Comparison of ENCODE assay signal across 18 cellular contexts in the genomic region with DNA sequence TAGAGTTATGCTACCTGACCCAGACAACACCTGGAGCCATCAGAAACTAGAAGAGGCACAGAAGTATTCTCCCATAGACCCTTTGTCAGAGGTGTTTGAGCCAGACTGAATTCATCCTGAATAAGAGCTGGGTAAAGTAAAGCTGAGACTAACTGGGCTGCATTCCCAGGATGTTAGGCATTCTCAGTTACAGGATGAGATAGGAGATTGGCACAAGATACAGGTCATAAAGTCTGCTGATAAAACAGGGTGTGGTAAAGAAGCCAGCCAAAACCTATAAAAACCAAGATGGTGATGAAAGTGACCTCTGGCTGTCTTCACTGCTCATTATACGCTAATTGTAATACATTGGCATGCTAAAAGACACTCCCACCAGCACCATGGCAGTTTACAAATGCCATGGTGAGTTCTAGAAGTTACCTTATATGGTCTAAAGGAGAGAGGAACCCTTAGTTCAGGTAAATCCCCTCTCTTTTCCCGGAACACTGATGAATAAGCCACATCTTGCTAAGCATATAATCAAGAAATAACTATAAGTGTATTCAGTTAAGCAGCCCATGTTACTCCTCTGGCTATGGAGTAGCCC.
DNase-seq lines count a peak whose midpoint lies in the region; ATAC-seq, FAIRE-seq and TF ChIP-seq lines count a peak whose summit lies in the region.
"Had no signal": no experiment of that assay in that cellular context is flagged by ENCODE, and none has a peak within 500 bp of the region (broad histone marks: within the 10 kb centered on the region; RNA-seq: fewer than 3 reads in every experiment).

No MANE protein-coding gene starts in this region.

- no peak overlapping the region for H3K4me3 Mint-ChIP-seq in GM23338
- H3K4me3 Mint-ChIP-seq: CD4-positive, CD25-positive, alpha-beta regulatory T cell had no signal

- H3K9me2 ChIP-seq in GM23338 (ENCODE audit: insufficient read depth), result no peaks in the 10 kb centered on the region

- H2BK15ac ChIP-seq in H1 (ENCODE audit: low read length), result no peak overlapping the region

- TF ChIP-seq RAD21 in H1 (IDR thresholded peaks at IDR 0.05 in 1 of 2, conservative IDR thresholded peaks at IDR 0.05 in 1 of 2; ENCODE audit: low read depth in 2 of 2, low read length in 2 of 2), result no peak

- TF ChIP-seq CTCF in GM23338 (conservative IDR thresholded peaks at IDR 0.05; ENCODE audit: low read depth in 2 of 2) (no peak), H1 (IDR thresholded peaks at IDR 0.05; ENCODE audit: control extremely low read depth in 1 of 3, insufficient read depth in 1 of 3, low read depth in 1 of 3, low read length in 3 of 3) (no peak)

- no peak for ATAC-seq in GM23338
- no peak for ATAC-seq in GM21576 (IDR thresholded peaks at IDR 0.05; ENCODE audit: unreplicated experiment)
- ATAC-seq: Right ventricle myocardium inferior had no signal

- POLR2A ChIA-PET in H1 (lab: Charles Lee; ENCODE audit: partially characterized antibody), result no interaction called here

- no peak overlapping the region for H4K12ac ChIP-seq in trophoblast cell (ENCODE audit: low read depth, low read length)

- H2BK5ac ChIP-seq in H1 (ENCODE audit: low read depth, low read length) (no peak overlapping the region), trophoblast cell (ENCODE audit: low read depth, low read length, poor library complexity) (no peak overlapping the region)

- H2BK12ac ChIP-seq in H1 (ENCODE audit: low read depth, low read length) (no peak overlapping the region), trophoblast cell (ENCODE audit: low read length) (no peak overlapping the region)

- H2BK20ac ChIP-seq in H1 (ENCODE audit: low read length), result no peak overlapping the region

- H3K27me3 Mint-ChIP-seq in GM23338 (ENCODE audit: insufficient read depth, low read depth, poor library complexity), result no peaks in the 10 kb centered on the region
- H3K27me3 Mint-ChIP-seq: CD4-positive, CD25-positive, alpha-beta regulatory T cell had no signal

- H4K5ac ChIP-seq in H1 (ENCODE audit: insufficient read length, low read depth, low read length), result no peak overlapping the region

- CTCF ChIA-PET in H1 (lab: Charles Lee; ENCODE audit: partially characterized antibody), result interaction anchor here (0.7 kb wide), 1 partner anchor 111 kb away, joined by 3 read pairs; no protein-coding TSS in a partner anchor

- H3K27me3 ChIP-seq in GM23338 (ENCODE audit: insufficient read depth), result no peaks in the 10 kb centered on the region
- H3K27me3 ChIP-seq in H1 (replicated peaks in 1 of 4; ENCODE audit: control insufficient read depth in 3 of 4, extremely low read depth in 1 of 4, insufficient read depth in 3 of 4, low read length in 3 of 4), result no peaks in the 10 kb centered on the region
- H3K27me3 ChIP-seq in trophoblast cell (ENCODE audit: insufficient read depth, low read length), result no peaks in the 10 kb centered on the region

- H3K79me2 ChIP-seq in GM23338 (replicated peaks; ENCODE audit: insufficient read depth), result no peaks in the 10 kb centered on the region
- H3K79me2 ChIP-seq in H1 (ENCODE audit: control insufficient read depth in 1 of 2, insufficient read depth in 2 of 2, low read length in 2 of 2), result no peaks in the 10 kb centered on the region
- H3K79me2 ChIP-seq in trophoblast cell (ENCODE audit: control insufficient read depth, insufficient read depth, low read length, poor library complexity), result no peaks in the 10 kb centered on the region

- H3K23me2 ChIP-seq in H1 (ENCODE audit: low read depth, low read length), result no peaks in the 10 kb centered on the region

- H3K36me3 ChIP-seq in GM23338 (ENCODE audit: insufficient read depth), result no peaks in the 10 kb centered on the region
- H3K36me3 ChIP-seq in H1 (ENCODE audit: control insufficient read depth in 2 of 4, insufficient read depth in 4 of 4, low read length in 3 of 4), result no peaks in the 10 kb centered on the region
- no peaks in the 10 kb centered on the region for H3K36me3 ChIP-seq in trophoblast cell (ENCODE audit: control insufficient read depth in 1 of 2, insufficient read depth in 2 of 2, low read length in 2 of 2)
- H3K36me3 ChIP-seq: HAP-1 had no signal

- no peak for FAIRE-seq in H1 (lab: Jason Lieb, UNC)

- H3K4me3 ChIP-seq in GM23338, result no peak overlapping the region
- H3K4me3 ChIP-seq in H1 (ENCODE audit: extremely low read depth in 1 of 4, insufficient read depth in 2 of 4, low read depth in 3 of 4, low read length in 4 of 4), result no peak overlapping the region
- H3K4me3 ChIP-seq in trophoblast cell (ENCODE audit: low read depth, low read length), result no peak overlapping the region
- H3K4me3 ChIP-seq: HAP-1 had no signal

- no peaks in the 10 kb centered on the region for H3F3A ChIP-seq in GM23338 (replicated peaks; ENCODE audit: low read depth)

- H3K4ac ChIP-seq in H1 (replicated peaks; ENCODE audit: insufficient read length, low read depth, low read length) (no peak overlapping the region), trophoblast cell (ENCODE audit: low read depth, low read length) (no peak overlapping the region)

- H2AFZ ChIP-seq in GM23338, result no peak overlapping the region; the same call in 1 of the 2 replicates
- H2AFZ ChIP-seq in H1 (ENCODE audit: low read length), result no peak overlapping the region
- no peak overlapping the region for H2AFZ ChIP-seq in trophoblast cell (ENCODE audit: insufficient read depth, low read length, poor library complexity)

- no peak overlapping the region for H3K27ac Mint-ChIP-seq in GM23338
- H3K27ac Mint-ChIP-seq: CD4-positive, CD25-positive, alpha-beta regulatory T cell had no signal

- no peaks in the 10 kb centered on the region for H3K9me3 ChIP-seq in H1 (ENCODE audit: insufficient read depth in 2 of 2, low read depth in 1 of 2, low read length in 1 of 2)
- H3K9me3 ChIP-seq in trophoblast cell (ENCODE audit: insufficient read depth, low read depth, low read length), result no peaks in the 10 kb centered on the region
- H3K9me3 ChIP-seq: HAP-1 had no signal

- no peaks in the 10 kb centered on the region for H3K4me1 Mint-ChIP-seq in GM23338
- H3K4me1 Mint-ChIP-seq: CD4-positive, CD25-positive, alpha-beta regulatory T cell had no signal

- no peak overlapping the region for H3K27ac ChIP-seq in GM23338 (ENCODE audit: low read depth)
- no peak overlapping the region for H3K27ac ChIP-seq in H1 (ENCODE audit: low read depth, low read length)
- H3K27ac ChIP-seq in trophoblast cell (ENCODE audit: low read depth, low read length), result no peak overlapping the region

- H3K14ac ChIP-seq in H1 (ENCODE audit: insufficient read length) (no peak overlapping the region), trophoblast cell (ENCODE audit: low read length) (no peak overlapping the region)

- no peaks in the 10 kb centered on the region for H4K20me1 ChIP-seq in GM23338 (replicated peaks; ENCODE audit: insufficient read depth)
- no peaks in the 10 kb centered on the region for H4K20me1 ChIP-seq in H1 (replicated peaks in 1 of 2; ENCODE audit: control insufficient read depth in 1 of 2, insufficient read depth in 2 of 2, low read length in 2 of 2)

- no peaks in the 10 kb centered on the region for H3K79me1 ChIP-seq in H1 (ENCODE audit: low read depth, low read length)
- H3K79me1 ChIP-seq in trophoblast cell (ENCODE audit: low read length), result no peaks in the 10 kb centered on the region

- H3K4me2 ChIP-seq in GM23338 (no peak overlapping the region), H1 (ENCODE audit: insufficient read depth in 1 of 2, low read depth in 2 of 2, low read length in 2 of 2) (no peak overlapping the region), trophoblast cell (ENCODE audit: low read length) (no peak overlapping the region)

- no peaks in the 10 kb centered on the region for H3K36me3 Mint-ChIP-seq in GM23338 (ENCODE audit: low read depth)
- H3K36me3 Mint-ChIP-seq: CD4-positive, CD25-positive, alpha-beta regulatory T cell had no signal

- H4K8ac ChIP-seq in H1 (ENCODE audit: extremely low read depth, insufficient read depth, low read length), result no peak overlapping the region
- H4K8ac ChIP-seq in trophoblast cell (ENCODE audit: low read depth, low read length), result no peak overlapping the region

- H2AK5ac ChIP-seq in H1 (ENCODE audit: low read depth, low read length) (no peak overlapping the region), trophoblast cell (ENCODE audit: low read length) (no peak overlapping the region)

- no peak overlapping the region for H3K23ac ChIP-seq in H1 (ENCODE audit: insufficient read length)
- H3K23ac ChIP-seq in trophoblast cell (ENCODE audit: low read length), result no peak overlapping the region

- H4K91ac ChIP-seq in H1 (replicated peaks; ENCODE audit: insufficient read length, low read length), result no peak overlapping the region
- no peak overlapping the region for H4K91ac ChIP-seq in trophoblast cell (ENCODE audit: low read depth, low read length)

- TF ChIP-seq EP300 in H1 (IDR thresholded peaks at IDR 0.05; ENCODE audit: borderline replicate concordance in 1 of 2, low read depth in 2 of 2, low read length in 2 of 2), result no peak

- H2BK120ac ChIP-seq in H1 (replicated peaks; ENCODE audit: low read depth, low read length) (no peak overlapping the region), trophoblast cell (ENCODE audit: insufficient read depth, low read length, poor library complexity) (no peak overlapping the region)

- peak; percentile 22 for DNase-seq in GM23338 (ENCODE audit: low spot score)
- peak; percentile 71 for DNase-seq in NCI-H226
- DNase-seq in H1 (ENCODE audit: low read depth in 1 of 2, low spot score in 2 of 2), result no peak
- peak; percentile 58 to 81 for DNase-seq in trophoblast cell
- DNase-seq in activated CD8-positive, alpha-beta memory T cell treated with anti-CD3 and anti-CD28 coated beads, Interleukin-2, amount 50 U/mL, for 4 hours, result no peak
- DNase-seq in stimulated activated naive CD4-positive, alpha-beta T cell (lab: John Stamatoyannopoulos, UW), result no peak
- no peak for DNase-seq in NCI-H524 (lab: John Stamatoyannopoulos, UW)
- DNase-seq: ACHN; CD4-positive, CD25-positive, alpha-beta regulatory T cell; DMS79; GF-D8; NCI-H1048; NCI-H146; NCI-H2081 treated with DMSO at 0.1 percent for 48 hours; NCI-H748 treated with DMSO at 0.1 percent for 48 hours had no signal

- H3K4me1 ChIP-seq in GM23338 (ENCODE audit: insufficient read depth) (no peaks in the 10 kb centered on the region), H1 (replicated peaks in 1 of 4; ENCODE audit: control insufficient read depth in 3 of 4, insufficient read depth in 4 of 4, low read length in 3 of 4) (no peaks in the 10 kb centered on the region), trophoblast cell (ENCODE audit: control insufficient read depth in 1 of 2, insufficient read depth in 2 of 2, low read length in 2 of 2) (no peaks in the 10 kb centered on the region)
- H3K4me1 ChIP-seq: HAP-1 had no signal

- no peak for TF ChIP-seq POLR2A in H1 (IDR thresholded peaks at IDR 0.05; ENCODE audit: control extremely low read depth in 1 of 2, low read depth in 2 of 2, low read length in 2 of 2)

- WGBS in H1 (ENCODE audit: extremely low coverage in 1 of 2, insufficient coverage in 1 of 2, insufficient read length in 1 of 2, insufficient replicate concordance in 2 of 2, low coverage in 1 of 2, low lambda C conversion rate in 2 of 2, missing lambda C conversion rate in 1 of 2), 2 experiments, result 54% methylated on average over 2 of the region's 2 CpGs; no CpG with 5 or more reads in 1 of the 2 experiments
- WGBS in trophoblast cell (ENCODE audit: extremely low coverage, insufficient coverage, insufficient read length), result no CpG with 5 or more reads among the region's 2 CpGs

- H3K18ac ChIP-seq in H1 (ENCODE audit: extremely low read depth, low read length) (no peak overlapping the region), trophoblast cell (ENCODE audit: low read length) (no peak overlapping the region)

- H3K56ac ChIP-seq in H1 (replicated peaks; ENCODE audit: insufficient read length, low read depth, low read length), result no peak overlapping the region

- H3K9me3 Mint-ChIP-seq in GM23338, result no peaks in the 10 kb centered on the region

- H3K9ac ChIP-seq in H1 (replicated peaks in 1 of 4; ENCODE audit: extremely low read depth in 1 of 4, low read depth in 3 of 4, low read length in 3 of 4) (no peak overlapping the region), trophoblast cell (ENCODE audit: low read length) (no peak overlapping the region)

Comparison
In these comparisons a context has a peak if more than half of its experiments do, and no peak if none do; other contexts are left out.
1. DNase-seq: peak in GM23338 (single experiment), NCI-H226 (single experiment) and trophoblast cell (2 of 2); none in H1 (0 of 2), activated CD8-positive, alpha-beta memory T cell treated with anti-CD3 and anti-CD28 coated beads, Interleukin-2, amount 50 U/mL, for 4 hours (single experiment), stimulated activated naive CD4-positive, alpha-beta T cell (0 of 6) and NCI-H524 (0 of 2).